ENCODE assay signal across 1 cellular context in genomic region chr2:46748121-46748520, GRCh38.
TF ChIP-seq lines count a peak whose summit lies in the region.

No MANE protein-coding gene starts in this region.

TF ChIP-seq in HepG2, 621 proteins besides CTCF, POLR2A, EP300 and RAD21 (continued from another document):
- TF ChIP-seq, protein P1, sequence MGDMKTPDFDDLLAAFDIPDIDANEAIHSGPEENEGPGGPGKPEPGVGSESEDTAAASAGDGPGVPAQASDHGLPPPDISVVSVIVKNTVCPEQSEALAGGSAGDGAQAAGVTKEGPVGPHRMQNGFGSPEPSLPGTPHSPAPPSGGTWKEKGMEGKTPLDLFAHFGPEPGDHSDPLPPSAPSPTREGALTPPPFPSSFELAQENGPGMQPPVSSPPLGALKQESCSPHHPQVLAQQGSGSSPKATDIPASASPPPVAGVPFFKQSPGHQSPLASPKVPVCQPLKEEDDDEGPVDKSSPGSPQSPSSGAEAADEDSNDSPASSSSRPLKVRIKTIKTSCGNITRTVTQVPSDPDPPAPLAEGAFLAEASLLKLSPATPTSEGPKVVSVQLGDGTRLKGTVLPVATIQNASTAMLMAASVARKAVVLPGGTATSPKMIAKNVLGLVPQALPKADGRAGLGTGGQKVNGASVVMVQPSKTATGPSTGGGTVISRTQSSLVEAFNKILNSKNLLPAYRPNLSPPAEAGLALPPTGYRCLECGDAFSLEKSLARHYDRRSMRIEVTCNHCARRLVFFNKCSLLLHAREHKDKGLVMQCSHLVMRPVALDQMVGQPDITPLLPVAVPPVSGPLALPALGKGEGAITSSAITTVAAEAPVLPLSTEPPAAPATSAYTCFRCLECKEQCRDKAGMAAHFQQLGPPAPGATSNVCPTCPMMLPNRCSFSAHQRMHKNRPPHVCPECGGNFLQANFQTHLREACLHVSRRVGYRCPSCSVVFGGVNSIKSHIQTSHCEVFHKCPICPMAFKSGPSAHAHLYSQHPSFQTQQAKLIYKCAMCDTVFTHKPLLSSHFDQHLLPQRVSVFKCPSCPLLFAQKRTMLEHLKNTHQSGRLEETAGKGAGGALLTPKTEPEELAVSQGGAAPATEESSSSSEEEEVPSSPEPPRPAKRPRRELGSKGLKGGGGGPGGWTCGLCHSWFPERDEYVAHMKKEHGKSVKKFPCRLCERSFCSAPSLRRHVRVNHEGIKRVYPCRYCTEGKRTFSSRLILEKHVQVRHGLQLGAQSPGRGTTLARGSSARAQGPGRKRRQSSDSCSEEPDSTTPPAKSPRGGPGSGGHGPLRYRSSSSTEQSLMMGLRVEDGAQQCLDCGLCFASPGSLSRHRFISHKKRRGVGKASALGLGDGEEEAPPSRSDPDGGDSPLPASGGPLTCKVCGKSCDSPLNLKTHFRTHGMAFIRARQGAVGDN (CRISPR knock-in tag; IDR thresholded peaks at IDR 0.05), result no peak; the same call in 1 of the 2 replicates
- TF ChIP-seq, protein P2, sequence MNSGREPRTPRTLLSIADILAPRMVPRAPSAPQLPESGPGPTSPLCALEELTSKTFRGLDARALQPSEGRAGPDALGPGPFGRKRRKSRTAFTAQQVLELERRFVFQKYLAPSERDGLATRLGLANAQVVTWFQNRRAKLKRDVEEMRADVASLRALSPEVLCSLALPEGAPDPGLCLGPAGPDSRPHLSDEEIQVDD (CRISPR knock-in tag; IDR thresholded peaks at IDR 0.05; ENCODE audit: borderline replicate concordance), result no peak
- TF ChIP-seq IKZF5 (CRISPR knock-in tag; IDR thresholded peaks at IDR 0.05) (no peak), ZFP37 (CRISPR knock-in tag; IDR thresholded peaks at IDR 0.05; ENCODE audit: borderline replicate concordance) (no peak), AGO1 (IDR thresholded peaks at IDR 0.05; ENCODE audit: low read depth, low read length, poor library complexity, severe bottlenecking) (no peak), RNF2 (conservative IDR thresholded peaks at IDR 0.05; ENCODE audit: low read depth) (no peak), MAX (IDR thresholded peaks at IDR 0.05) (no peak), SRF (IDR thresholded peaks at IDR 0.05; ENCODE audit: low read depth, low read length) (no peak), AKAP8 (CRISPR knock-in tag; IDR thresholded peaks at IDR 0.05) (no peak), ZNF598 (CRISPR knock-in tag; IDR thresholded peaks at IDR 0.05; ENCODE audit: borderline replicate concordance) (peak; percentile 56; the same call in 1 of the 2 replicates), ZNF10 (CRISPR knock-in tag; IDR thresholded peaks at IDR 0.05; ENCODE audit: borderline replicate concordance, low read depth) (no peak), ZNF597 (CRISPR knock-in tag; IDR thresholded peaks at IDR 0.05) (no peak), ISX (CRISPR knock-in tag; conservative IDR thresholded peaks at IDR 0.05) (no peak), RBFOX2 (IDR thresholded peaks at IDR 0.05; ENCODE audit: low read depth, low read length) (no peak), ZNF335 (CRISPR knock-in tag; IDR thresholded peaks at IDR 0.05) (no peak), ZNF572 (CRISPR knock-in tag; IDR thresholded peaks at IDR 0.05) (no peak), ZBTB37 (CRISPR knock-in tag; IDR thresholded peaks at IDR 0.05) (no peak), ZNF501 (CRISPR knock-in tag; IDR thresholded peaks at IDR 0.05) (no peak), TARDBP (CRISPR knock-in tag; IDR thresholded peaks at IDR 0.05) (no peak), KDM5A (IDR thresholded peaks at IDR 0.05; ENCODE audit: borderline replicate concordance, low read length) (0 out of 2 replicates have a peak, but pooled peaks have one; percentile 11), DRAP1 (CRISPR knock-in tag; IDR thresholded peaks at IDR 0.05) (no peak), ZNF333 (CRISPR knock-in tag; IDR thresholded peaks at IDR 0.05; ENCODE audit: borderline replicate concordance) (no peak), SP5 (CRISPR knock-in tag; IDR thresholded peaks at IDR 0.05; ENCODE audit: borderline replicate concordance, low read depth) (no peak), ZMAT3 (CRISPR knock-in tag; conservative IDR thresholded peaks at IDR 0.05) (no peak), MYNN (CRISPR knock-in tag; IDR thresholded peaks at IDR 0.05; ENCODE audit: low read depth) (no peak), TBX2 (CRISPR knock-in tag; IDR thresholded peaks at IDR 0.05; ENCODE audit: borderline replicate concordance) (no peak), HDAC1 (CRISPR knock-in tag; IDR thresholded peaks at IDR 0.05) (no peak), SYNCRIP (IDR thresholded peaks at IDR 0.05; ENCODE audit: insufficient read depth, low read depth, low read length) (no peak), ZNF367 (CRISPR knock-in tag; IDR thresholded peaks at IDR 0.05; ENCODE audit: borderline replicate concordance) (no peak), REPIN1 (CRISPR knock-in tag; IDR thresholded peaks at IDR 0.05; ENCODE audit: borderline replicate concordance, low read depth) (no peak)
- TF ChIP-seq, protein P3, sequence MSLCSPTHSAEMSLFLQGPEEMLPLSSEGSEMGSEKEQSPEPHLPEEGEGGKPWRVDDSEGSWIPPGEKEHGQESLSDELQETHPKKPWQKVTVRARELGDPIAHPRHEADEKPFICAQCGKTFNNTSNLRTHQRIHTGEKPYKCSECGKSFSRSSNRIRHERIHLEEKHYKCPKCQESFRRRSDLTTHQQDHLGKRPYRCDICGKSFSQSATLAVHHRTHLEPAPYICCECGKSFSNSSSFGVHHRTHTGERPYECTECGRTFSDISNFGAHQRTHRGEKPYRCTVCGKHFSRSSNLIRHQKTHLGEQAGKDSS (CRISPR knock-in tag; IDR thresholded peaks at IDR 0.05; ENCODE audit: borderline replicate concordance, low read depth), result no peak
- TF ChIP-seq, protein P4, sequence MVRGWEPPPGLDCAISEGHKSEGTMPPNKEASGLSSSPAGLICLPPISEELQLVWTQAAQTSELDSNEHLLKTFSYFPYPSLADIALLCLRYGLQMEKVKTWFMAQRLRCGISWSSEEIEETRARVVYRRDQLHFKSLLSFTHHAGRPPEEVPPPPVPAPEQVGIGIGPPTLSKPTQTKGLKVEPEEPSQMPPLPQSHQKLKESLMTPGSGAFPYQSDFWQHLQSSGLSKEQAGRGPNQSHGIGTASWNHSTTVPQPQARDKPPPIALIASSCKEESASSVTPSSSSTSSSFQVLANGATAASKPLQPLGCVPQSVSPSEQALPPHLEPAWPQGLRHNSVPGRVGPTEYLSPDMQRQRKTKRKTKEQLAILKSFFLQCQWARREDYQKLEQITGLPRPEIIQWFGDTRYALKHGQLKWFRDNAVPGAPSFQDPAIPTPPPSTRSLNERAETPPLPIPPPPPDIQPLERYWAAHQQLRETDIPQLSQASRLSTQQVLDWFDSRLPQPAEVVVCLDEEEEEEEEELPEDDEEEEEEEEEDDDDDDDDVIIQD (CRISPR knock-in tag; IDR thresholded peaks at IDR 0.05; ENCODE audit: low read depth), result no peak
- TF ChIP-seq, protein P5, sequence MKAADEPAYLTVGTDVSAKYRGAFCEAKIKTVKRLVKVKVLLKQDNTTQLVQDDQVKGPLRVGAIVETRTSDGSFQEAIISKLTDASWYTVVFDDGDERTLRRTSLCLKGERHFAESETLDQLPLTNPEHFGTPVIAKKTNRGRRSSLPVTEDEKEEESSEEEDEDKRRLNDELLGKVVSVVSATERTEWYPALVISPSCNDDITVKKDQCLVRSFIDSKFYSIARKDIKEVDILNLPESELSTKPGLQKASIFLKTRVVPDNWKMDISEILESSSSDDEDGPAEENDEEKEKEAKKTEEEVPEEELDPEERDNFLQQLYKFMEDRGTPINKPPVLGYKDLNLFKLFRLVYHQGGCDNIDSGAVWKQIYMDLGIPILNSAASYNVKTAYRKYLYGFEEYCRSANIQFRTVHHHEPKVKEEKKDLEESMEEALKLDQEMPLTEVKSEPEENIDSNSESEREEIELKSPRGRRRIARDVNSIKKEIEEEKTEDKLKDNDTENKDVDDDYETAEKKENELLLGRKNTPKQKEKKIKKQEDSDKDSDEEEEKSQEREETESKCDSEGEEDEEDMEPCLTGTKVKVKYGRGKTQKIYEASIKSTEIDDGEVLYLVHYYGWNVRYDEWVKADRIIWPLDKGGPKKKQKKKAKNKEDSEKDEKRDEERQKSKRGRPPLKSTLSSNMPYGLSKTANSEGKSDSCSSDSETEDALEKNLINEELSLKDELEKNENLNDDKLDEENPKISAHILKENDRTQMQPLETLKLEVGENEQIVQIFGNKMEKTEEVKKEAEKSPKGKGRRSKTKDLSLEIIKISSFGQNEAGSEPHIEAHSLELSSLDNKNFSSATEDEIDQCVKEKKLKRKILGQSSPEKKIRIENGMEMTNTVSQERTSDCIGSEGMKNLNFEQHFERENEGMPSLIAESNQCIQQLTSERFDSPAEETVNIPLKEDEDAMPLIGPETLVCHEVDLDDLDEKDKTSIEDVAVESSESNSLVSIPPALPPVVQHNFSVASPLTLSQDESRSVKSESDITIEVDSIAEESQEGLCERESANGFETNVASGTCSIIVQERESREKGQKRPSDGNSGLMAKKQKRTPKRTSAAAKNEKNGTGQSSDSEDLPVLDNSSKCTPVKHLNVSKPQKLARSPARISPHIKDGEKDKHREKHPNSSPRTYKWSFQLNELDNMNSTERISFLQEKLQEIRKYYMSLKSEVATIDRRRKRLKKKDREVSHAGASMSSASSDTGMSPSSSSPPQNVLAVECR (CRISPR knock-in tag; IDR thresholded peaks at IDR 0.05; ENCODE audit: borderline replicate concordance), result no peak
